In the genomic region with DNA sequence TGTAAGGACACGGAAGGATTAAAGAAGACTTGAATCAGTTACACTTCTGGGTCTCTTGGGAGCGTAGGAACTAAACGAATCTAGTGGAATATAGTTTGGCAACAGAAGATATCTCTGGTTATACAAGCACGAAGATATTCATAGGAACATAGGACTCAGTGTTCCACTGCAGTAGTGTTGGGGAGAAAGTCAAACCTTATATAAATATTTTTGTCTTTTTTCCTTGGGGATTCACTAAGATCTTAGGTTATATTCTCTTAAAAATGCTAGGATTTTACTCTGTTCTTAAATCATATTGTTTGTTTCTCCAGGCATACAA, we compare ENCODE assay signal across 18 cellular contexts. TPM values are rescaled to one million over a fixed set of nuclear protein-coding genes. Genes with fewer than 3 reads are reported as not detected.
"Had no signal": no experiment of that assay in that cellular context is flagged by ENCODE, and none has a peak within 500 bp of the region (broad histone marks: within the 10 kb centered on the region; RNA-seq: fewer than 3 reads in every experiment).

No MANE protein-coding gene starts in this region.

- H3K79me2 ChIP-seq: hepatocyte had no signal

- H3K27ac ChIP-seq: coronary artery, foreskin keratinocyte, hepatocyte, neutrophil, ovary, tibial artery had no signal

- H3K36me3 ChIP-seq: adrenal gland, neutrophil, ovary, tibial artery had no signal

- ATAC-seq: foreskin keratinocyte; natural killer cell treated with Interleukin-12 subunit alpha and Interleukin-12 subunit beta and Interleukin-15 and Interleukin-18, amount 100 ng/mL, for 72 hours had no signal

- H3K4me1 ChIP-seq: foreskin keratinocyte, tibial artery had no signal

- H3K27me3 ChIP-seq: adrenal gland, hepatocyte, neutrophil, ovary, tibial artery had no signal

- H3K36me3 Mint-ChIP-seq: activated naive CD8-positive, alpha-beta T cell; memory B cell; natural killer cell treated with Interleukin-12 subunit alpha and Interleukin-12 subunit beta and Interleukin-15 and Interleukin-18, amount 100 ng/mL, for 72 hours had no signal

- H3K9me3 ChIP-seq: adrenal gland, neutrophil, ovary, SK-N-SH had no signal

- H2AFZ ChIP-seq: hepatocyte had no signal

- H3K4me3 Mint-ChIP-seq: activated naive CD8-positive, alpha-beta T cell; activated T-cell treated with anti-CD3 and anti-CD28 coated beads, Interleukin-2, amount 50 U/mL, for 24 hours; memory B cell; natural killer cell treated with Interleukin-12 subunit alpha and Interleukin-12 subunit beta and Interleukin-15 and Interleukin-18, amount 100 ng/mL, for 72 hours had no signal

- H3K9me3 Mint-ChIP-seq: activated T-cell treated with anti-CD3 and anti-CD28 coated beads, Interleukin-2, amount 50 U/mL, for 24 hours; activated T-helper 2 cell treated with anti-CD3 and anti-CD28 coated beads, Interferon-gamma antibody, Interleukin-2, Interleukin-4, amounts not matched to agents 10 μg/mL and 5 μg/mL and 100 μg/mL, durations not matched to agents 14 hours and 24 hours and 36 hours; memory B cell; natural killer cell treated with Interleukin-12 subunit alpha and Interleukin-12 subunit beta and Interleukin-15 and Interleukin-18, amount 100 ng/mL, for 72 hours had no signal

- H3K9ac ChIP-seq: SK-N-SH had no signal

- H3K4me3 ChIP-seq: adrenal gland, coronary artery, hepatocyte, ovary, tibial artery had no signal

- H3K4me2 ChIP-seq: SK-N-SH had no signal

- H3K27ac Mint-ChIP-seq: activated naive CD8-positive, alpha-beta T cell; activated T-cell treated with anti-CD3 and anti-CD28 coated beads, Interleukin-2, amount 50 U/mL, for 24 hours; activated T-helper 2 cell treated with anti-CD3 and anti-CD28 coated beads, Interferon-gamma antibody, Interleukin-2, Interleukin-4, amounts not matched to agents 10 μg/mL and 5 μg/mL and 100 μg/mL, durations not matched to agents 14 hours and 24 hours and 36 hours; memory B cell; natural killer cell treated with Interleukin-12 subunit alpha and Interleukin-12 subunit beta and Interleukin-15 and Interleukin-18, amount 100 ng/mL, for 72 hours had no signal

- DNase-seq: activated CD8-positive, alpha-beta memory T cell treated with anti-CD3 and anti-CD28 coated beads for 24 hours; activated CD8-positive, alpha-beta memory T cell treated with anti-CD3 and anti-CD28 coated beads, Interleukin-2, amount 50 U/mL, for 4 hours; activated naive CD4-positive, alpha-beta T cell; activated T-cell treated with anti-CD3 and anti-CD28 coated beads, Interleukin-2, amount 50 U/mL, for 24 hours; adrenal gland; foreskin keratinocyte; ovary; SK-N-SH; stimulated activated CD4-positive, alpha-beta T cell treated with anti-CD3 and anti-CD28 coated beads, Interleukin-4, amount 100 ng/mL, for 1 hour; stimulated activated naive CD4-positive, alpha-beta T cell; tibial artery had no signal

- H3K9me2 ChIP-seq: SK-N-SH had no signal

RNA-seq across cellular contexts. Expression of gene PRKAR2B, which starts 21.4 kb away (rescaled TPM):
- total RNA-seq: foreskin keratinocyte had no signal
- polyA plus RNA-seq: foreskin keratinocyte had no signal
